ENCODE assay signal across 9 cellular contexts in genomic region chr5:176611435-176611834, GRCh38. TPM values are rescaled to one million over a fixed set of nuclear protein-coding genes. Genes with fewer than 3 reads are reported as not detected.
DNase-seq lines count a peak whose midpoint lies in the region; ATAC-seq and TF ChIP-seq lines count a peak whose summit lies in the region.
"Had no signal": no experiment of that assay in that cellular context is flagged by ENCODE, and none has a peak within 500 bp of the region (broad histone marks: within the 10 kb centered on the region; RNA-seq: fewer than 3 reads in every experiment).

No MANE protein-coding gene starts in this region.

- ATAC-seq in activated naive CD8-positive, alpha-beta T cell treated with anti-CD3 and anti-CD28 coated beads, Interleukin-2, amount 10 ng/mL, durations not matched to agents 7 days and 5 days (ENCODE audit: low read depth), result no peak
- ATAC-seq in right cardiac atrium (no peak), GM18511 (IDR thresholded peaks at IDR 0.05; ENCODE audit: unreplicated experiment) (no peak)

- peaks cover 23% of the 10 kb centered on the region for H3K27me3 ChIP-seq in NT2/D1 (ENCODE audit: insufficient read depth, insufficient read length)
- H3K27me3 ChIP-seq in right cardiac atrium (ENCODE audit: control insufficient read depth, insufficient read depth), result no peaks in the 10 kb centered on the region

- no peaks in the 10 kb centered on the region for H3K36me3 Mint-ChIP-seq in activated naive CD8-positive, alpha-beta T cell treated with anti-CD3 and anti-CD28 coated beads, Interleukin-2, amount 10 ng/mL, durations not matched to agents 7 days and 5 days

- intact Hi-C loops in right cardiac atrium (cut with DNase I), result no loop called here

- H3K4me3 Mint-ChIP-seq in activated naive CD8-positive, alpha-beta T cell treated with anti-CD3 and anti-CD28 coated beads, Interleukin-2, amount 10 ng/mL, durations not matched to agents 7 days and 5 days, result no peak overlapping the region

- POLR2A ChIA-PET in activated naive CD8-positive, alpha-beta T cell treated with anti-CD3 and anti-CD28 coated beads, Interleukin-2, amount 10 ng/mL, durations not matched to agents 7 days and 5 days (lab: Charles Lee), result interaction anchor here (0.7 kb wide), 1 partner anchor 80 kb away, joined by 4 read pairs; no protein-coding TSS in a partner anchor

- peaks cover 44% of the 10 kb centered on the region for H3K27me3 Mint-ChIP-seq in activated naive CD8-positive, alpha-beta T cell treated with anti-CD3 and anti-CD28 coated beads, Interleukin-2, amount 10 ng/mL, durations not matched to agents 7 days and 5 days

- no peak overlapping the region for H3K9ac ChIP-seq in NT2/D1 (ENCODE audit: insufficient read length, low read depth)
- H3K9ac ChIP-seq: KMS-11 had no signal

- WGBS in right cardiac atrium, result 9% methylated on average over 10 of the region's 10 CpGs

- H3K9me3 ChIP-seq in NT2/D1 (ENCODE audit: insufficient read depth, low read length) (no peaks in the 10 kb centered on the region), right cardiac atrium (ENCODE audit: control insufficient read depth, low read length) (no peaks in the 10 kb centered on the region)

- H3K4me3 ChIP-seq in GM12865 (ENCODE audit: low read depth, low read length) (no peak overlapping the region), NT2/D1 (ENCODE audit: insufficient read length, low read depth) (no peak overlapping the region), right cardiac atrium (ENCODE audit: low read length) (no peak overlapping the region)

- DNase-seq in GM12865 (ENCODE audit: low read depth), result peak; percentile 50
- DNase-seq in NT2/D1 (ENCODE audit: low read depth, low spot score), result peak; percentile 61
- DNase-seq in activated naive CD8-positive, alpha-beta T cell treated with anti-CD3 and anti-CD28 coated beads, Interleukin-2, amount 10 ng/mL, durations not matched to agents 7 days and 5 days, result peak; percentile 71
- peak; percentile 85 to 92 (median 90) for DNase-seq in right cardiac atrium
- peak; percentile 66 for DNase-seq in stimulated activated CD4-positive, alpha-beta T cell treated with anti-CD3 and anti-CD28 coated beads, Interleukin-15, amount 100 ng/mL, for 24 hours
- DNase-seq in NCI-H69 (lab: John Stamatoyannopoulos, UW), result no peak
- DNase-seq in NCI-H1436 (lab: John Stamatoyannopoulos, UW), result no peak

- no peak overlapping the region for H3K27ac ChIP-seq in right cardiac atrium (ENCODE audit: low read length)
- H3K27ac ChIP-seq: KMS-11 had no signal

- H3K36me3 ChIP-seq in NT2/D1 (ENCODE audit: insufficient read depth, insufficient read length, low read length), result no peaks in the 10 kb centered on the region

- H3K4me1 Mint-ChIP-seq in activated naive CD8-positive, alpha-beta T cell treated with anti-CD3 and anti-CD28 coated beads, Interleukin-2, amount 10 ng/mL, durations not matched to agents 7 days and 5 days, result peaks cover 8% of the 10 kb centered on the region

- TF ChIP-seq CTCF in GM12865 (IDR thresholded peaks at IDR 0.05; ENCODE audit: insufficient read depth, low read depth, low read length, missing control alignments), result no peak

- H3K27ac Mint-ChIP-seq in activated naive CD8-positive, alpha-beta T cell treated with anti-CD3 and anti-CD28 coated beads, Interleukin-2, amount 10 ng/mL, durations not matched to agents 7 days and 5 days, result no peak overlapping the region

- H3K9me3 Mint-ChIP-seq in activated naive CD8-positive, alpha-beta T cell treated with anti-CD3 and anti-CD28 coated beads, Interleukin-2, amount 10 ng/mL, durations not matched to agents 7 days and 5 days, result no peaks in the 10 kb centered on the region

- peaks cover 17% of the 10 kb centered on the region for H3K4me1 ChIP-seq in NT2/D1 (ENCODE audit: insufficient read depth, insufficient read length)
- H3K4me1 ChIP-seq in right cardiac atrium (ENCODE audit: control insufficient read depth, insufficient read depth, low read length), result peaks cover 4% of the 10 kb centered on the region

RNA-seq across cellular contexts. Expression of gene GPRIN1, which starts 1.5 kb away (rescaled TPM):
- total RNA-seq in activated naive CD8-positive, alpha-beta T cell treated with anti-CD3 and anti-CD28 coated beads, Interleukin-2, amount 10 ng/mL, durations not matched to agents 7 days and 5 days, result 1 to 10 TPM; 1.5 to 1.6 TPM
- total RNA-seq in right cardiac atrium, result under 1 TPM; 0.34 to 0.62 (median 0.46) TPM
- 0.23 TPM for polyA plus RNA-seq in right cardiac atrium

RNA-seq across cellular contexts. Expression of gene SNCB, which starts 18.9 kb away (rescaled TPM):
- total RNA-seq in activated naive CD8-positive, alpha-beta T cell treated with anti-CD3 and anti-CD28 coated beads, Interleukin-2, amount 10 ng/mL, durations not matched to agents 7 days and 5 days, result under 1 TPM in 1 of 2 experiments, not detected in 1; 0.28 TPM
- total RNA-seq in right cardiac atrium, result 1 to 10 TPM in 1 of 4 donors, under 1 TPM in 2, not detected in 1; 0.74 to 3.2 (median 0.88) TPM
- 2.3 TPM for polyA plus RNA-seq in right cardiac atrium

RNA-seq across cellular contexts. Expression of gene EIF4E1B, which starts 19.0 kb away (rescaled TPM):
- total RNA-seq in activated naive CD8-positive, alpha-beta T cell treated with anti-CD3 and anti-CD28 coated beads, Interleukin-2, amount 10 ng/mL, durations not matched to agents 7 days and 5 days, result not detected
- not detected for total RNA-seq in right cardiac atrium
- not detected for polyA plus RNA-seq in right cardiac atrium

RNA-seq across cellular contexts. Expression of gene TSPAN17, which starts 35.8 kb away (rescaled TPM):
- 10 to 100 TPM; 39.6 to 40.7 TPM for total RNA-seq in activated naive CD8-positive, alpha-beta T cell treated with anti-CD3 and anti-CD28 coated beads, Interleukin-2, amount 10 ng/mL, durations not matched to agents 7 days and 5 days
- total RNA-seq in right cardiac atrium, result 10 to 100 TPM; 16.1 to 23.7 (median 18.8) TPM
- polyA plus RNA-seq in right cardiac atrium, result 15.8 TPM

Comparison
In these comparisons a context has a peak if more than half of its experiments do, and no peak if none do; other contexts are left out.
1. DNase-seq: peak in GM12865 (single experiment), NT2/D1 (single experiment), activated naive CD8-positive, alpha-beta T cell treated with anti-CD3 and anti-CD28 coated beads, Interleukin-2, amount 10 ng/mL, durations not matched to agents 7 days and 5 days (single experiment), right cardiac atrium (3 of 3) and stimulated activated CD4-positive, alpha-beta T cell treated with anti-CD3 and anti-CD28 coated beads, Interleukin-15, amount 100 ng/mL, for 24 hours (single experiment); none in NCI-H69 (single experiment) and NCI-H1436 (single experiment).